In genomic region chr6:26020983-26021349, GRCh38 we compare ENCODE assay signal across 8 cellular contexts. TPM values are rescaled to one million over a fixed set of nuclear protein-coding genes. Genes with fewer than 3 reads are reported as not detected.
DNase-seq lines count a peak whose midpoint lies in the region; ATAC-seq lines count a peak whose summit lies in the region.

No MANE protein-coding gene starts in this region.

- intact Hi-C loops in left colon (cut with DNase I, micrococcal nuclease) = loop anchor here in 1 of 2 donors (10.0 kb wide), 1 partner anchor 184 kb away; a partner anchor contains a TSS

- H3K27ac ChIP-seq in caudate nucleus (ENCODE audit: low read depth, low read length) = peak overlapping the region; percentile 90

- DNase-seq in SHP77 (lab: John Stamatoyannopoulos, UW) (peak; percentile 80 to 86), SHP77 treated with DMSO at 0.1 percent for 48 hours (lab: John Stamatoyannopoulos, UW) (no peak), T-helper 1 cell (peak in 4 of 5 donors; percentile 12 to 37 (median 22)), caudate nucleus (lab: John Stamatoyannopoulos, UW) (peak in 23 of 61 donors; percentile 8 to 54 (median 33)), left colon (peak; percentile 64 to 74), D341Med (ENCODE audit: low spot score) (no peak)
- peak; percentile 50 to 58 for DNase-seq in stimulated activated CD4-positive, alpha-beta T cell treated with anti-CD3 and anti-CD28 coated beads, Interleukin-2, amount 100 ng/mL, for 48 hours

- ATAC-seq in HG03097 (IDR thresholded peaks at IDR 0.05; ENCODE audit: low FRiP score, unreplicated experiment) (peak; percentile 9), left colon (peak; percentile 37)

RNA-seq across cellular contexts. Expression of gene TRIM38, which starts 58.4 kb away (rescaled TPM):
- 10 to 100 TPM in 1 of 2 donors, 1 to 10 TPM in 1; 9.6 to 13.2 TPM for total RNA-seq in left colon

Comparison
In these comparisons a context has a peak if more than half of its experiments do, and no peak if none do; other contexts are left out.
1. DNase-seq: peak in SHP77 (2 of 2), T-helper 1 cell (4 of 5), left colon (2 of 2) and stimulated activated CD4-positive, alpha-beta T cell treated with anti-CD3 and anti-CD28 coated beads, Interleukin-2, amount 100 ng/mL, for 48 hours (2 of 2); none in SHP77 treated with DMSO at 0.1 percent for 48 hours (single experiment) and D341Med (single experiment).